In genomic region chr14:101010835-101011234, GRCh38 we compare ENCODE assay signal across 18 cellular contexts.
A peak's percentile ranks its signal among the peaks of the same experiment; 100 is the strongest.
DNase-seq lines count a peak whose midpoint lies in the region; ATAC-seq and TF ChIP-seq lines count a peak whose summit lies in the region.
"Had no signal": no experiment of that assay in that cellular context is flagged by ENCODE, and none has a peak within 500 bp of the region (broad histone marks: within the 10 kb centered on the region; RNA-seq: fewer than 3 reads in every experiment).

No MANE protein-coding gene starts in this region.

- H3K9me3 Mint-ChIP-seq in activated CD4-positive, alpha-beta memory T cell treated with anti-CD3 and anti-CD28 coated beads, Interleukin-2, amount 10 ng/mL, durations not matched to agents 7 days and 5 days = peaks cover 3% of the 10 kb centered on the region

- POLR2A ChIA-PET in activated CD4-positive, alpha-beta memory T cell treated with anti-CD3 and anti-CD28 coated beads, Interleukin-2, amount 10 ng/mL, durations not matched to agents 7 days and 5 days (lab: Charles Lee) = no interaction called here

- peak overlapping the region; percentile 2; the same call in 1 of the 2 replicates for H3K4me3 ChIP-seq in BE2C (ENCODE audit: low read depth, low read length)
- no peak overlapping the region for H3K4me3 ChIP-seq in left lung
- H3K4me3 ChIP-seq: BLaER1, HAP-1 had no signal

- peaks cover 6% of the 10 kb centered on the region for H3K4me1 Mint-ChIP-seq in activated CD4-positive, alpha-beta memory T cell treated with anti-CD3 and anti-CD28 coated beads, Interleukin-2, amount 10 ng/mL, durations not matched to agents 7 days and 5 days

- CTCF ChIA-PET in activated CD4-positive, alpha-beta memory T cell treated with anti-CD3 and anti-CD28 coated beads, Interleukin-2, amount 10 ng/mL, durations not matched to agents 7 days and 5 days (lab: Charles Lee) = no interaction called here

- peaks cover 32% of the 10 kb centered on the region for H3K4me1 ChIP-seq in BE2C
- peaks cover 0 to 5% of the 10 kb centered on the region in 2 donors for H3K4me1 ChIP-seq in left lung
- H3K4me1 ChIP-seq: BLaER1, Caco-2, HAP-1 had no signal

- TF ChIP-seq CTCF in BE2C (IDR thresholded peaks at IDR 0.05; ENCODE audit: low read depth, low read length) (no peak), left lung (IDR thresholded peaks at IDR 0.05) (no peak)

- H3K36me3 ChIP-seq in BE2C (peaks cover 42% of the 10 kb centered on the region), left lung (no peaks in the 10 kb centered on the region)
- H3K36me3 ChIP-seq: BLaER1, HAP-1 had no signal

- no peak overlapping the region for H3K27ac ChIP-seq in left lung
- H3K27ac ChIP-seq: BLaER1, C4-2B had no signal

- H3K9me3 ChIP-seq in BE2C = no peaks in the 10 kb centered on the region
- peaks cover 0 to 9% of the 10 kb centered on the region in 2 donors for H3K9me3 ChIP-seq in left lung
- H3K9me3 ChIP-seq: Caco-2, HAP-1 had no signal

- peaks cover 3% of the 10 kb centered on the region for H3K27me3 Mint-ChIP-seq in activated CD4-positive, alpha-beta memory T cell treated with anti-CD3 and anti-CD28 coated beads, Interleukin-2, amount 10 ng/mL, durations not matched to agents 7 days and 5 days
- H3K27me3 Mint-ChIP-seq: CD4-positive, CD25-positive, alpha-beta regulatory T cell had no signal

- no peak overlapping the region for H3K27ac Mint-ChIP-seq in activated CD4-positive, alpha-beta memory T cell treated with anti-CD3 and anti-CD28 coated beads, Interleukin-2, amount 10 ng/mL, durations not matched to agents 7 days and 5 days
- H3K27ac Mint-ChIP-seq: CD8-positive, alpha-beta T cell had no signal

- no peak overlapping the region for H3K4me3 Mint-ChIP-seq in activated CD4-positive, alpha-beta memory T cell treated with anti-CD3 and anti-CD28 coated beads, Interleukin-2, amount 10 ng/mL, durations not matched to agents 7 days and 5 days
- H3K4me3 Mint-ChIP-seq: CD4-positive, CD25-positive, alpha-beta regulatory T cell; CD8-positive, alpha-beta T cell; HFFc6 had no signal

- H3K27me3 ChIP-seq in BE2C (no peaks in the 10 kb centered on the region), left lung (no peaks in the 10 kb centered on the region)
- H3K27me3 ChIP-seq: BLaER1 had no signal

- ATAC-seq in SK-N-SH treated with all-trans-retinoic acid at 6 μM for 48 hours = no peak; the same call in 2 of the 3 replicates
- no peak for ATAC-seq in GM18868 (IDR thresholded peaks at IDR 0.05; ENCODE audit: unreplicated experiment)
- ATAC-seq in left lung = no peak
- ATAC-seq: CD8-positive, alpha-beta T cell had no signal

- no peaks in the 10 kb centered on the region for H3K36me3 Mint-ChIP-seq in activated CD4-positive, alpha-beta memory T cell treated with anti-CD3 and anti-CD28 coated beads, Interleukin-2, amount 10 ng/mL, durations not matched to agents 7 days and 5 days (ENCODE audit: low read depth)
- H3K36me3 Mint-ChIP-seq: CD4-positive, CD25-positive, alpha-beta regulatory T cell; CD8-positive, alpha-beta T cell had no signal

- DNase-seq in BE2C (no peak), NCI-H1105 (lab: John Stamatoyannopoulos, UW) (peak; percentile 87), NCI-H748 (lab: John Stamatoyannopoulos, UW; ENCODE audit: unreplicated experiment) (peak; percentile 94), left lung (no peak)
- DNase-seq in activated CD4-positive, alpha-beta memory T cell treated with anti-CD3 and anti-CD28 coated beads, Interleukin-2, amount 10 ng/mL, durations not matched to agents 7 days and 5 days = no peak
- DNase-seq: 8988T; Caco-2; CD4-positive, CD25-positive, alpha-beta regulatory T cell; CD8-positive, alpha-beta T cell; DMS153; DND-41; GOT3; HFFc6 had no signal

- intact Hi-C loops in left lung (cut with DNase I) = no loop called here

TF ChIP-seq in SK-N-SH treated with all-trans-retinoic acid at 6 μM for 48 hours, 23 proteins besides CTCF, POLR2A, EP300 and RAD21:
- no peak for TF ChIP-seq ZFP30 (CRISPR knock-in tag; IDR thresholded peaks at IDR 0.05)
- TF ChIP-seq TCF4 (CRISPR knock-in tag; IDR thresholded peaks at IDR 0.05; ENCODE audit: borderline replicate concordance) = peak; percentile 42; the same call in 1 of the 2 replicates
TF ChIP-seq in SK-N-SH treated with all-trans-retinoic acid at 6 μM for 48 hours: peak in this region for 1.

Comparison
In these comparisons a context has a peak if more than half of its experiments do, and no peak if none do; other contexts are left out.
1. DNase-seq: peak in NCI-H1105 (single experiment) and NCI-H748 (single experiment); none in BE2C (single experiment), activated CD4-positive, alpha-beta memory T cell treated with anti-CD3 and anti-CD28 coated beads, Interleukin-2, amount 10 ng/mL, durations not matched to agents 7 days and 5 days (single experiment) and left lung (0 of 2).